Comparison of ENCODE assay signal across 13 cellular contexts in genomic region chr16:87145181-87146176, GRCh38.
DNase-seq lines count a peak whose midpoint lies in the region; ATAC-seq, FAIRE-seq and TF ChIP-seq lines count a peak whose summit lies in the region.
"Had no signal": no experiment of that assay in that cellular context is flagged by ENCODE, and none has a peak within 500 bp of the region (broad histone marks: within the 10 kb centered on the region; RNA-seq: fewer than 3 reads in every experiment).

No MANE protein-coding gene starts in this region.

- H3K27me3 ChIP-seq in SK-N-SH (ENCODE audit: insufficient read depth) = peaks cover 9% of the 10 kb centered on the region; the same call in 1 of the 2 replicates
- H3K27me3 ChIP-seq in K562 (ENCODE audit: control insufficient read depth in 2 of 2, insufficient read depth in 2 of 2, low read length in 2 of 2) = peaks cover 2 to 7% of the 10 kb centered on the region in 2 experiments; a peak in 2 of 5 replicates

- no peak overlapping the region for H3K4me3 ChIP-seq in SK-N-SH (ENCODE audit: low read depth in 2 of 2, low read length in 1 of 2)
- no peak overlapping the region for H3K4me3 ChIP-seq in K562

- H3K9ac ChIP-seq in SK-N-SH (no peak overlapping the region), K562 (ENCODE audit: insufficient read depth in 1 of 2, low read depth in 2 of 2, low read length in 2 of 2) (0 out of 4 replicates have a peak overlapping the region, but pooled peaks of 1 of the 2 experiments have one; percentile 65)

- no peaks in the 10 kb centered on the region for H3K9me1 ChIP-seq in K562 (ENCODE audit: control insufficient read depth, insufficient read depth, low read length)

- POLR2A ChIA-PET in SK-N-SH (lab: Yijun Ruan, JAX) (no interaction called here), K562 (lab: Yijun Ruan, JAX) (interaction anchor here (0.6 to 1.2 kb wide), 5 partner anchors 12 to 222 kb away, joined by 3 to 6 read pairs (median 4); no protein-coding TSS in a partner anchor)

- CTCF ChIA-PET in SK-N-SH (lab: Yijun Ruan, JAX) (interaction anchor here (1.2 kb wide), 1 partner anchor 58 kb away, joined by 3 read pairs; no protein-coding TSS in a partner anchor), K562 (lab: Yijun Ruan, JAX; ENCODE audit: low intra/inter-chr PET ratio) (interaction anchor here (0.6 kb wide), 1 partner anchor 1333 kb away, joined by 3 read pairs; no protein-coding TSS in a partner anchor)

- H3K36me3 ChIP-seq in SK-N-SH (replicated peaks in 1 of 2; ENCODE audit: control insufficient read depth in 1 of 2, insufficient read depth in 2 of 2, low read length in 1 of 2) = no peaks in the 10 kb centered on the region
- no peaks in the 10 kb centered on the region for H3K36me3 ChIP-seq in K562 (ENCODE audit: control insufficient read depth, insufficient read depth, low read length)

- H3K27ac ChIP-seq in SK-N-SH (ENCODE audit: low read depth in 2 of 2, low read length in 1 of 2) (no peak overlapping the region), K562 (ENCODE audit: extremely low read depth, low read depth, low read length) (peak overlapping the region; percentile 39; the same call in 1 of the 3 replicates)

- TF ChIP-seq RAD21 in SK-N-SH (IDR thresholded peaks at IDR 0.05; ENCODE audit: low read length) = no peak
- 0 out of 4 replicates have a peak, but pooled peaks have one; percentile 8 for TF ChIP-seq RAD21 in K562 (CRISPR knock-in tag; conservative IDR thresholded peaks at IDR 0.05 in 1 of 2, IDR thresholded peaks at IDR 0.05 in 1 of 2)

- H3K4me2 ChIP-seq in SK-N-SH = no peak overlapping the region
- H3K4me2 ChIP-seq in K562 (ENCODE audit: insufficient read depth, low read length) = no peak overlapping the region; the same call in 1 of the 2 replicates

- TF ChIP-seq CTCF in SK-N-SH (IDR thresholded peaks at IDR 0.05) (no peak), K562 (IDR thresholded peaks at IDR 0.05 in 2 of 3, conservative IDR thresholded peaks at IDR 0.05 in 1 of 3; ENCODE audit: insufficient read depth in 2 of 3, low read depth in 1 of 3, low read length in 3 of 3) (peak; percentile 21 to 44 (median 39); a peak in 3 of 6 replicates), omental fat pad (IDR thresholded peaks at IDR 0.05) (no peak)

- intact Hi-C loops in K562 (cut with micrococcal nuclease) (no loop called here), left cardiac atrium (cut with DNase I) (no loop called here)

- no TSS peak for BruUV-seq in K562 (replicated peaks; lab: Mats Ljungman, UMichigan)

- H2AFZ ChIP-seq in SK-N-SH (ENCODE audit: low read depth) (no peak overlapping the region), K562 (ENCODE audit: low read depth, low read length) (peak overlapping the region; percentile 63; the same call in 1 of the 2 replicates)

- ATAC-seq in SK-N-SH treated with all-trans-retinoic acid at 6 μM for 48 hours (no peak), K562 (peak; percentile 95), omental fat pad (ENCODE audit: low FRiP score) (peak; percentile 67), GM21723 (IDR thresholded peaks at IDR 0.05; ENCODE audit: unreplicated experiment) (no peak), left cardiac atrium (no peak)

- no peaks in the 10 kb centered on the region for H3K9me3 ChIP-seq in SK-N-SH
- H3K9me3 ChIP-seq in K562 (replicated peaks; ENCODE audit: control insufficient read depth, insufficient read depth, low read depth, low read length) = no peaks in the 10 kb centered on the region

- TF ChIP-seq EP300 in SK-N-SH (IDR thresholded peaks at IDR 0.05; ENCODE audit: borderline replicate concordance in 1 of 2, low read depth in 1 of 2, low read length in 1 of 2) (no peak), K562 (IDR thresholded peaks at IDR 0.05; ENCODE audit: low read length) (peak; percentile 20; the same call in 1 of the 2 replicates)

- no peaks in the 10 kb centered on the region for H3K9me2 ChIP-seq in SK-N-SH

- DNase-seq in SK-N-SH (no peak), MV-4-11 (lab: John Stamatoyannopoulos, UW) (peak; percentile 99), K562 (ENCODE audit: extremely low read depth in 1 of 4, low spot score in 3 of 4) (peak; percentile 70 to 84 (median 75)), omental fat pad (ENCODE audit: low spot score) (no peak), left cardiac atrium (no peak), COR-L47 (lab: John Stamatoyannopoulos, UW) (no peak)
- DNase-seq: anterior cingulate cortex, GOT3, NCI-H1436 treated with DMSO at 0.1 percent for 48 hours, SHP77 treated with DMSO at 0.1 percent for 48 hours had no signal

- H4K20me1 ChIP-seq in SK-N-SH (ENCODE audit: insufficient read depth) (no peaks in the 10 kb centered on the region), K562 (replicated peaks; ENCODE audit: control insufficient read depth, insufficient read depth, low read length) (no peaks in the 10 kb centered on the region)

- FAIRE-seq in K562 (lab: Jason Lieb, UNC) = peak; percentile 88
- FAIRE-seq: A204.1 had no signal

- H3K79me2 ChIP-seq in SK-N-SH (ENCODE audit: insufficient read depth) (no peaks in the 10 kb centered on the region), K562 (ENCODE audit: control insufficient read depth, insufficient read depth, low read length) (no peaks in the 10 kb centered on the region)

- 65% methylated on average over 16 of the region's 24 CpGs for WGBS in SK-N-SH (ENCODE audit: low lambda C conversion rate)
- 9% methylated on average over 22 of the region's 24 CpGs for WGBS in K562 (ENCODE audit: insufficient coverage, low coverage, missing lambda C conversion rate)

- in situ Hi-C loops in K562 (cut with MboI) = no loop called here

- H3K4me1 ChIP-seq in SK-N-SH (ENCODE audit: control insufficient read depth in 1 of 2, insufficient read depth in 2 of 2, low read depth in 1 of 2, low read length in 1 of 2) = no peaks in the 10 kb centered on the region
- H3K4me1 ChIP-seq in K562 (replicated peaks in 1 of 2; ENCODE audit: control insufficient read depth in 2 of 2, insufficient read depth in 2 of 2, low read length in 2 of 2) = peaks cover 5 to 7% of the 10 kb centered on the region in 2 experiments; a peak in 4 of 5 replicates

- no peak for TF ChIP-seq POLR2A in K562 (conservative IDR thresholded peaks at IDR 0.05)

- no peaks in the 10 kb centered on the region for H3F3A ChIP-seq in SK-N-SH (replicated peaks; ENCODE audit: insufficient read depth)

TF ChIP-seq in SK-N-SH, 30 proteins besides CTCF, POLR2A, EP300 and RAD21 (continues in another document):
- TF ChIP-seq RCOR1 (IDR thresholded peaks at IDR 0.05; ENCODE audit: low read length) (no peak), EZH2phosphoT487 (IDR thresholded peaks at IDR 0.05; ENCODE audit: borderline replicate concordance, low read depth) (no peak), POLR2AphosphoS5 (IDR thresholded peaks at IDR 0.05; ENCODE audit: low read depth, low read length) (no peak), MAX (IDR thresholded peaks at IDR 0.05; ENCODE audit: low read depth) (no peak), TCF12 (IDR thresholded peaks at IDR 0.05) (no peak), FOSL2 (IDR thresholded peaks at IDR 0.05; ENCODE audit: borderline replicate concordance, low read depth) (peak; percentile 58; the same call in 1 of the 2 replicates)

TF ChIP-seq in SK-N-SH treated with all-trans-retinoic acid at 6 μM for 48 hours, 23 proteins besides CTCF, POLR2A, EP300 and RAD21 (continues in another document):
- TF ChIP-seq OSR1 (CRISPR knock-in tag; IDR thresholded peaks at IDR 0.05) = no peak
- TF ChIP-seq BACH2 (CRISPR knock-in tag; IDR thresholded peaks at IDR 0.05; ENCODE audit: borderline replicate concordance) = no peak
- no peak for TF ChIP-seq TOX (CRISPR knock-in tag; IDR thresholded peaks at IDR 0.05; ENCODE audit: borderline replicate concordance)

TF ChIP-seq in K562, 482 proteins besides CTCF, POLR2A, EP300 and RAD21 (continues in another document):
- TF ChIP-seq ZNF780A (CRISPR knock-in tag; IDR thresholded peaks at IDR 0.05) (no peak), MTA3 (IDR thresholded peaks at IDR 0.05; ENCODE audit: borderline replicate concordance) (no peak), ZNF77 (CRISPR knock-in tag; IDR thresholded peaks at IDR 0.05) (no peak), CREB3L1 (IDR thresholded peaks at IDR 0.05; ENCODE audit: borderline replicate concordance, low read depth) (peak; percentile 22; the same call in 1 of the 2 replicates), FOXK1 (CRISPR knock-in tag; IDR thresholded peaks at IDR 0.05; ENCODE audit: borderline replicate concordance) (no peak), NFE2L1 (tag; IDR thresholded peaks at IDR 0.05; ENCODE audit: borderline replicate concordance, low read depth) (no peak), HIVEP1 (CRISPR knock-in tag; IDR thresholded peaks at IDR 0.05) (no peak), SMAD3 (CRISPR knock-in tag; conservative IDR thresholded peaks at IDR 0.05) (no peak), E2F1 (CRISPR knock-in tag; IDR thresholded peaks at IDR 0.05) (no peak), ZNF551 (CRISPR knock-in tag; IDR thresholded peaks at IDR 0.05) (no peak), EHMT2 (IDR thresholded peaks at IDR 0.05) (no peak), TBL1XR1 (IDR thresholded peaks at IDR 0.05; ENCODE audit: low read length in 2 of 2) (no peak), KDM5B (IDR thresholded peaks at IDR 0.05; ENCODE audit: insufficient replicate concordance, low read depth, low read length) (no peak), NCOR1 (IDR thresholded peaks at IDR 0.05) (no peak; the same call in 1 of the 2 replicates), WHSC1 (IDR thresholded peaks at IDR 0.05; ENCODE audit: low read length) (no peak), PHF21A (IDR thresholded peaks at IDR 0.05; ENCODE audit: borderline replicate concordance, low read depth) (0 out of 2 replicates have a peak, but pooled peaks have one; percentile 30)

Comparison
In these comparisons a context has a peak if more than half of its experiments do, and no peak if none do; other contexts are left out.
1. DNase-seq: peak in MV-4-11 (single experiment) and K562 (4 of 4); none in SK-N-SH (single experiment), omental fat pad (single experiment), left cardiac atrium (single experiment) and COR-L47 (single experiment).
2. CTCF ChIP-seq: peak in K562 (3 of 3); none in SK-N-SH (single experiment) and omental fat pad (0 of 3).
3. ATAC-seq: peak in K562 (single experiment) and omental fat pad (single experiment); none in SK-N-SH treated with all-trans-retinoic acid at 6 μM for 48 hours (single experiment), GM21723 (single experiment) and left cardiac atrium (0 of 2).
4. Of the 27 proteins assayed by ChIP-seq in both K562 and SK-N-SH: peak only in K562: CTCF, EP300, MAX, NRF1, RAD21, REST and 2 more; only in SK-N-SH: none; in both: JUND; in neither: 16; mixed calls (peak in some experiments, not most) for 2.